8 cellular contexts compared by ENCODE assay signal in genomic region chr19:10120538-10121198, GRCh38. TPM values are rescaled to one million over a fixed set of nuclear protein-coding genes. Genes with fewer than 3 reads are reported as not detected.
DNase-seq lines count a peak whose midpoint lies in the region; ATAC-seq lines count a peak whose summit lies in the region.

No MANE protein-coding gene starts in this region.

- peaks cover 32% of the 10 kb centered on the region for H3K4me1 ChIP-seq in skeletal muscle satellite cell (ENCODE audit: control insufficient read depth, insufficient read depth, low read length)

- H3K36me3 ChIP-seq in SK-N-MC (ENCODE audit: insufficient read depth, low read length) (peaks cover 20% of the 10 kb centered on the region; the same call in 1 of the 2 replicates), skeletal muscle satellite cell (ENCODE audit: insufficient read depth, low read length) (peaks cover 29% of the 10 kb centered on the region)

- H3K27me3 ChIP-seq in skeletal muscle satellite cell (ENCODE audit: control insufficient read depth, insufficient read depth, low read length) = no peaks in the 10 kb centered on the region

- H3K9ac ChIP-seq in SK-N-MC (ENCODE audit: insufficient read length) (no peak overlapping the region), skeletal muscle satellite cell (ENCODE audit: low read depth, low read length) (peak overlapping the region; percentile 61)

- ATAC-seq in GM19035 (IDR thresholded peaks at IDR 0.05; ENCODE audit: unreplicated experiment) (no peak), GM19324 (IDR thresholded peaks at IDR 0.05; ENCODE audit: low FRiP score, unreplicated experiment) (no peak)

- peak overlapping the region; percentile 69 for H3K4me2 ChIP-seq in skeletal muscle satellite cell (ENCODE audit: low read length)

- H3K4me3 ChIP-seq in SK-N-MC (peak overlapping the region; percentile 52), skeletal muscle satellite cell (ENCODE audit: low read length) (peak overlapping the region; percentile 51)

- H3K27ac ChIP-seq in SK-N-MC = peak overlapping the region; percentile 85

- DNase-seq in ELR (ENCODE audit: low read depth) (peak; percentile 97), SK-N-MC (ENCODE audit: low read depth, low spot score) (peak; percentile 64), fibroblast of gingiva (ENCODE audit: low read depth) (peak; percentile 93)
- no peak for DNase-seq in stimulated activated naive CD4-positive, alpha-beta T cell treated with Interleukin-2 at 50 U/mL for 16 hours (lab: John Stamatoyannopoulos, UW)
- DNase-seq in activated CD4-positive, alpha-beta T cell treated with anti-CD3 and anti-CD28 coated beads, Interleukin-2, amount 50 U/mL, for 1 hour = no peak

- no peaks in the 10 kb centered on the region for H3K9me3 ChIP-seq in SK-N-MC (ENCODE audit: low read depth, low read length)
- no peaks in the 10 kb centered on the region for H3K9me3 ChIP-seq in skeletal muscle satellite cell (replicated peaks; ENCODE audit: low read length)

RNA-seq across cellular contexts. Expression of gene EIF3G, which starts 1.0 kb away (rescaled TPM):
- total RNA-seq in skeletal muscle satellite cell (2012; rRNA removed) = 278 and 322 TPM in 2 replicates

RNA-seq across cellular contexts. Expression of gene P2RY11, which starts 9.2 kb away (rescaled TPM):
- 3.3 and 4.4 TPM in 2 replicates for total RNA-seq in skeletal muscle satellite cell (2012; rRNA removed)

RNA-seq across cellular contexts. Expression of gene PPAN, which starts 14.5 kb away (rescaled TPM):
- 41.6 and 52.4 TPM in 2 replicates for total RNA-seq in skeletal muscle satellite cell (2012; rRNA removed)

RNA-seq across cellular contexts. Expression of gene ANGPTL6, which starts 18.2 kb away (rescaled TPM):
- total RNA-seq in skeletal muscle satellite cell (2012; rRNA removed) = 0.22 TPM in 1 of 2 replicates, not detected in the other

RNA-seq across cellular contexts. Expression of gene SHFL, which starts 34.6 kb away (rescaled TPM):
- 10.7 and 18.3 TPM in 2 replicates for total RNA-seq in skeletal muscle satellite cell (2012; rRNA removed)

Comparison
In these comparisons a context has a peak if more than half of its experiments do, and no peak if none do; other contexts are left out.
1. DNase-seq: peak in ELR (single experiment), SK-N-MC (single experiment) and fibroblast of gingiva (single experiment); none in stimulated activated naive CD4-positive, alpha-beta T cell treated with Interleukin-2 at 50 U/mL for 16 hours (single experiment) and activated CD4-positive, alpha-beta T cell treated with anti-CD3 and anti-CD28 coated beads, Interleukin-2, amount 50 U/mL, for 1 hour (single experiment).